In the genomic region with DNA sequence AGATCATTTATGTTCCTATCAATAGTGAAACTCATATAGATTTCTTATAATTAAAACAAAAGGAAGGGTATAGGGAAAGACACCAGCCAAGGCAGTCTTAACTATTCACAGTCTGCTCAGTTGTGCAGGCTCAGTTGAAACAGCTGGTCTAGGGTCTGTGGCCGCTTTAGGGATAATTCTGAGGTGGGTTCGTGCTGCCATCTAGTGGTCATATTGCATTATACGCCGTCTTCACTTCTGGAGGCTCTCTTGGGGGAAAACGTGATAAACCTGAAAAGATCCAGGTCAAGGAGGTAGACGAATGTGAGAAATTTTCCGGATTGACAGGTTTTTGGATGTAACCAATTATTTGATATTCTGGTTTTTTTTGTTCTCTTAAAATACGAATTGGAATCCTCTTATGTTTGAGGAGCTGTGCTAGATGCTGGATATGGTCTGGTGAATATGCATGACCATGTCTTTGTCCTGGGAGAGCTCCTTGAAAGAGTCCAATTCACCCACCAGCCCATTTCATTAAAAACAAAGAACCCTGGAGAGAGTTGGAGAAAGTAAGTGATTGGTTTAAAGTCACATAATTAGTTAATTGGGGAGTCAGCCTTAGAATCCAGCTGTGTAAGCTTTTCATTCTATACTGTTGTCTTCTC, we compare ENCODE assay signal across 8 cellular contexts.
A peak's percentile ranks its signal among the peaks of the same experiment; 100 is the strongest.
DNase-seq lines count a peak whose midpoint lies in the region; ATAC-seq and TF ChIP-seq lines count a peak whose summit lies in the region.

No MANE protein-coding gene starts in this region.

- DNase-seq in AG09319 (ENCODE audit: extremely low read depth, low read depth) = peak; percentile 12
- DNase-seq in NCI-H2171 (lab: John Stamatoyannopoulos, UW) = peak; percentile 55
- DNase-seq in cerebellum (ENCODE audit: low spot score) = peak; percentile 38
- peak in 1 of 2 donors; percentile 50 for DNase-seq in left colon
- DNase-seq in stimulated activated CD4-positive, alpha-beta T cell treated with anti-CD3 and anti-CD28 coated beads, TNF-alpha, amount 100 ng/mL, for 1 hour (ENCODE audit: low read depth in 3 of 3, low spot score in 1 of 3) = peak in 2 of 3 donors; percentile 31 to 33

- ATAC-seq in GM18861 (IDR thresholded peaks at IDR 0.05; ENCODE audit: unreplicated experiment) (peak; percentile 79), HG03064 (IDR thresholded peaks at IDR 0.05; ENCODE audit: low read depth, unreplicated experiment) (peak; percentile 87), left colon (peak; percentile 66)
- peak; percentile 74 to 77 for ATAC-seq in activated CD4-positive, CD25-positive, alpha-beta regulatory T cell treated with anti-CD3 and anti-CD28 coated beads, Interleukin-2, amount 50 U/mL, for 24 hours

- TF ChIP-seq CTCF in AG09319 (IDR thresholded peaks at IDR 0.05; ENCODE audit: low read depth, low read length) = peak; percentile 76

- intact Hi-C loops in left colon (cut with DNase I, micrococcal nuclease) = loop anchor here (5.0 to 10.0 kb wide), 2 partner anchors 492 to 494 kb away; a partner anchor contains a TSS
